ENCODE assay signal across 9 cellular contexts in the genomic region with DNA sequence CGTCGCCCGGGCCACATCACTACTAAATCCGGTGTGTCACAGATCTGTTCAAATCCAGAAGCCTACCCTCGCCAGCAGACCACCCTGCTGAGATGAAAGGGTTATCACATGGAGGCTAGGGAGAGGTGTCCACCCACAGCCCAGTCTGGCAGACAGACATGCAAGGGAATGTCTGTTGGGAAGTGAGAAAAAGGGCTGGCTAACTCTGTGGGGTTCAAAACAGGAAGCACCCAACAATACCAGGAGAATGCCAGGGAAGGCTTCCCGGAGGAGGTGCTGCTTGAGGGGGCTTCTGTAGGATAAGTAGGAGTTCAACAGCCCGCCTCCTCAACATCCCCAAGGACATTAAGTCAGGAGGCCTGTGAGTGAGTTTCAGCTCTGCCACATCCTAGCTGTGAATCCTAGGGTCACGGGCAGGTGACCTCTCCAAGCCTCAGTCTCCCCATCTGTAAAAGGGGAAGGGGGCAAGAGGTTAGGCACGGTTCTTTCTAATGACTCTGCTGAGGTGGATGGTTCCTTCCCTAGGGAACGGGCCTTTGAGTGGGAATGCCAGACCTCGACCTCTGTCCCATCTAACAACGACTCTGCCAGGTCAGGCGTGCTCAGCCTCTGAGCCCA. TPM values are rescaled to one million over a fixed set of nuclear protein-coding genes. Genes with fewer than 3 reads are reported as not detected.
A peak's percentile ranks its signal among the peaks of the same experiment; 100 is the strongest.
DNase-seq lines count a peak whose midpoint lies in the region; ATAC-seq, FAIRE-seq and TF ChIP-seq lines count a peak whose summit lies in the region.
"Had no signal": no experiment of that assay in that cellular context is flagged by ENCODE, and none has a peak within 500 bp of the region (broad histone marks: within the 10 kb centered on the region; RNA-seq: fewer than 3 reads in every experiment).

No MANE protein-coding gene starts in this region.

- H3K4me3 ChIP-seq in kidney (ENCODE audit: low read length in 2 of 2) (peak overlapping the region; percentile 77 to 79), subcutaneous abdominal adipose tissue (ENCODE audit: low read depth in 1 of 5, low read length in 5 of 5) (peak overlapping the region; percentile 73 to 85 (median 82))

- H3K4me1 Mint-ChIP-seq in activated T-helper 2 cell treated with anti-CD3 and anti-CD28 coated beads, Interferon-gamma antibody, Interleukin-2, Interleukin-4, amounts not matched to agents 10 μg/mL and 5 μg/mL and 100 μg/mL, durations not matched to agents 14 hours and 24 hours and 36 hours (ENCODE audit: low read depth), result peaks cover 47% of the 10 kb centered on the region

- H3K27ac ChIP-seq in kidney (ENCODE audit: low read depth in 2 of 2, low read length in 2 of 2) (peak overlapping the region; percentile 59 to 85), subcutaneous abdominal adipose tissue (ENCODE audit: low read depth, low read length) (peak overlapping the region; percentile 90)

- H3K36me3 Mint-ChIP-seq in activated T-helper 2 cell treated with anti-CD3 and anti-CD28 coated beads, Interferon-gamma antibody, Interleukin-2, Interleukin-4, amounts not matched to agents 10 μg/mL and 5 μg/mL and 100 μg/mL, durations not matched to agents 14 hours and 24 hours and 36 hours (ENCODE audit: low read depth), result peaks cover 9% of the 10 kb centered on the region

- H3K27ac Mint-ChIP-seq in activated T-helper 2 cell treated with anti-CD3 and anti-CD28 coated beads, Interferon-gamma antibody, Interleukin-2, Interleukin-4, amounts not matched to agents 10 μg/mL and 5 μg/mL and 100 μg/mL, durations not matched to agents 14 hours and 24 hours and 36 hours, result no peak overlapping the region

- TF ChIP-seq CTCF in kidney (IDR thresholded peaks at IDR 0.05; ENCODE audit: borderline replicate concordance, extremely low read depth, insufficient read depth), result no peak

- intact Hi-C loops in activated T-helper 2 cell treated with anti-CD3 and anti-CD28 coated beads, Interferon-gamma antibody, Interleukin-2, Interleukin-4, amounts not matched to agents 10 μg/mL and 5 μg/mL and 100 μg/mL, durations not matched to agents 14 hours and 24 hours and 36 hours (cut with micrococcal nuclease), result no loop called here
- intact Hi-C loops in kidney (cut with DNase I), result no loop called here

- H3K36me3 ChIP-seq in kidney (ENCODE audit: control insufficient read depth in 1 of 2, insufficient read depth in 2 of 2, low read length in 2 of 2), result no peaks in the 10 kb centered on the region
- H3K36me3 ChIP-seq in subcutaneous abdominal adipose tissue (ENCODE audit: control insufficient read depth in 5 of 5, insufficient read depth in 5 of 5, low read length in 5 of 5), result peaks cover 0 to 4% (median 0%) of the 10 kb centered on the region in 5 donors

- peak overlapping the region; percentile 63 to 89 for H3K9ac ChIP-seq in kidney (ENCODE audit: low read length in 2 of 2)
- H3K9ac ChIP-seq in subcutaneous abdominal adipose tissue (ENCODE audit: low read length in 5 of 5), result peak overlapping the region; percentile 60 to 88 (median 82)

- DNase-seq in NCI-H82 (lab: John Stamatoyannopoulos, UW), result peak; percentile 9
- DNase-seq in NCI-H82 treated with DMSO at 0.1 percent for 48 hours (lab: John Stamatoyannopoulos, UW; ENCODE audit: unreplicated experiment), result no peak
- DNase-seq in activated T-helper 2 cell treated with anti-CD3 and anti-CD28 coated beads, Interferon-gamma antibody, Interleukin-2, Interleukin-4, amounts not matched to agents 10 μg/mL and 5 μg/mL and 100 μg/mL, durations not matched to agents 14 hours and 24 hours and 36 hours (ENCODE audit: low spot score), result no peak
- peak; percentile 35 for DNase-seq in kidney
- no peak for DNase-seq in cerebellum (ENCODE audit: low spot score)
- DNase-seq in middle frontal gyrus (ENCODE audit: extremely low spot score, low spot score), result no peak
- DNase-seq: 8988T had no signal

- FAIRE-seq in kidney (lab: Jason Lieb, UNC), result no peak

- peak overlapping the region; percentile 86 for H3K4me3 Mint-ChIP-seq in activated T-helper 2 cell treated with anti-CD3 and anti-CD28 coated beads, Interferon-gamma antibody, Interleukin-2, Interleukin-4, amounts not matched to agents 10 μg/mL and 5 μg/mL and 100 μg/mL, durations not matched to agents 14 hours and 24 hours and 36 hours (ENCODE audit: low read depth)

- H3K27me3 ChIP-seq in subcutaneous abdominal adipose tissue (ENCODE audit: control insufficient read depth in 5 of 5, insufficient read depth in 4 of 5, low read length in 5 of 5), result no peaks in the 10 kb centered on the region

- no peaks in the 10 kb centered on the region for H3K27me3 Mint-ChIP-seq in activated T-helper 2 cell treated with anti-CD3 and anti-CD28 coated beads, Interferon-gamma antibody, Interleukin-2, Interleukin-4, amounts not matched to agents 10 μg/mL and 5 μg/mL and 100 μg/mL, durations not matched to agents 14 hours and 24 hours and 36 hours (ENCODE audit: low read depth)

- ATAC-seq in HG02970 (IDR thresholded peaks at IDR 0.05; ENCODE audit: low FRiP score, unreplicated experiment), result no peak

- H3K9me3 ChIP-seq in kidney (ENCODE audit: control insufficient read depth in 1 of 2, low read length in 2 of 2) (no peaks in the 10 kb centered on the region), subcutaneous abdominal adipose tissue (ENCODE audit: control insufficient read depth in 5 of 5, low read length in 5 of 5) (peaks cover 0 to 2% (median 0%) of the 10 kb centered on the region in 5 donors)

- peaks cover 5 to 6% of the 10 kb centered on the region in 2 donors for H3K4me1 ChIP-seq in kidney (ENCODE audit: control insufficient read depth in 1 of 2, insufficient read depth in 1 of 2, low read depth in 1 of 2, low read length in 2 of 2)
- peaks cover 0 to 57% (median 49%) of the 10 kb centered on the region in 5 donors for H3K4me1 ChIP-seq in subcutaneous abdominal adipose tissue (ENCODE audit: control insufficient read depth in 5 of 5, insufficient read depth in 5 of 5, low read length in 5 of 5)

- H3K9me3 Mint-ChIP-seq in activated T-helper 2 cell treated with anti-CD3 and anti-CD28 coated beads, Interferon-gamma antibody, Interleukin-2, Interleukin-4, amounts not matched to agents 10 μg/mL and 5 μg/mL and 100 μg/mL, durations not matched to agents 14 hours and 24 hours and 36 hours, result no peaks in the 10 kb centered on the region

RNA-seq across cellular contexts. Expression of a gene that starts 1.1 kb away (rescaled TPM):
- total RNA-seq in activated T-helper 2 cell treated with anti-CD3 and anti-CD28 coated beads, Interferon-gamma antibody, Interleukin-2, Interleukin-4, amounts not matched to agents 10 μg/mL and 5 μg/mL and 100 μg/mL, durations not matched to agents 14 hours and 24 hours and 36 hours, result 13.7 and 14.2 TPM in 2 replicates
- total RNA-seq in kidney (40.3 TPM), cerebellum (8.3 TPM)
- 48.7 TPM for polyA plus RNA-seq in kidney (ENCODE audit: insufficient read depth, low read depth, low replicate concordance)

RNA-seq across cellular contexts. Expression of a gene that starts 29.0 kb away (rescaled TPM):
- not detected in 2 replicates for total RNA-seq in activated T-helper 2 cell treated with anti-CD3 and anti-CD28 coated beads, Interferon-gamma antibody, Interleukin-2, Interleukin-4, amounts not matched to agents 10 μg/mL and 5 μg/mL and 100 μg/mL, durations not matched to agents 14 hours and 24 hours and 36 hours
- 1.7 TPM for total RNA-seq in kidney
- polyA plus RNA-seq in kidney (ENCODE audit: insufficient read depth, low read depth, low replicate concordance), result 0.54 TPM
- total RNA-seq in cerebellum, result 0.27 TPM

RNA-seq across cellular contexts. Expression of a gene that starts 32.9 kb away (rescaled TPM):
- not detected in 2 replicates for total RNA-seq in activated T-helper 2 cell treated with anti-CD3 and anti-CD28 coated beads, Interferon-gamma antibody, Interleukin-2, Interleukin-4, amounts not matched to agents 10 μg/mL and 5 μg/mL and 100 μg/mL, durations not matched to agents 14 hours and 24 hours and 36 hours
- total RNA-seq in kidney, result 0.41 TPM
- not detected for polyA plus RNA-seq in kidney (ENCODE audit: insufficient read depth, low read depth, low replicate concordance)
- total RNA-seq in cerebellum, result not detected

Comparison
In these comparisons a context has a peak if more than half of its experiments do, and no peak if none do; other contexts are left out.
1. DNase-seq: peak in NCI-H82 (single experiment) and kidney (single experiment); none in NCI-H82 treated with DMSO at 0.1 percent for 48 hours (single experiment), activated T-helper 2 cell treated with anti-CD3 and anti-CD28 coated beads, Interferon-gamma antibody, Interleukin-2, Interleukin-4, amounts not matched to agents 10 μg/mL and 5 μg/mL and 100 μg/mL, durations not matched to agents 14 hours and 24 hours and 36 hours (single experiment), cerebellum (single experiment) and middle frontal gyrus (single experiment).